In the genomic region with DNA sequence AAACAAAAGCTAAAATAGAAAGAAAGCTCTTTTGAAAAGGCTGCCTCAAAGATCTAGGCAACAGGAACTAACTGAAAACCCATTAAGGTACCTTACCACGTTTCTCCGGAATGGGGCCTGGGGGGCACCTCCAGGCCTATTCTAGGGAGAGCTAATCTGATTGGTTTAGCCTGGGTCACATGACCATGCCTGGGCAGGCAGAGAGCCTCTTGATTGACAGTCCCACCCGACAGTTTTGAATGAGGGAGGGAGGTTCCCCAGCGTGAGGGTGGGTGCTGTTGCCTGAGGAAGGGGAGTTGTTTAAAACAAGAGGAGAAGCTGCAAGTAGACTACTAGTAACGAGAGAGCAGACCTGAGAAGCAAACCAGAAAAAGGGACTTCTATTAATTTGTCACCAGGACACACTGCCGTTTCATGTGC, we compare ENCODE assay signal across 9 cellular contexts.
DNase-seq lines count a peak whose midpoint lies in the region; ATAC-seq and TF ChIP-seq lines count a peak whose summit lies in the region.
"Had no signal": no experiment of that assay in that cellular context is flagged by ENCODE, and none has a peak within 500 bp of the region (broad histone marks: within the 10 kb centered on the region; RNA-seq: fewer than 3 reads in every experiment).

No MANE protein-coding gene starts in this region.

- in situ Hi-C loops in HAP-1 (cut with MboI; ENCODE audit: low sequenced_read_pairs), result loop anchor here (10.0 to 25.0 kb wide), 2 partner anchors 333 to 1516 kb away; partner anchors contain the start of genes DNAH3 and LDAF1

- H3K4me3 ChIP-seq in HAP-1 (no peak overlapping the region), SU-DHL-6 (ENCODE audit: insufficient read depth, low read length, poor library complexity, severe bottlenecking) (peak overlapping the region; percentile 0), mucosa of descending colon (no peak overlapping the region)

- TF ChIP-seq CTCF in SU-DHL-6 (IDR thresholded peaks at IDR 0.05; ENCODE audit: insufficient read depth, low read length, poor library complexity, severe bottlenecking), result no peak
- no peak for TF ChIP-seq CTCF in mucosa of descending colon (IDR thresholded peaks at IDR 0.05)

- intact Hi-C loops in mucosa of descending colon (cut with DNase I, micrococcal nuclease), result no loop called here

- H2AFZ ChIP-seq in SU-DHL-6 (ENCODE audit: low read depth, low read length, severe bottlenecking), result peak overlapping the region; percentile 44

- ATAC-seq in mucosa of descending colon, result peak; percentile 19
- no peak for ATAC-seq in GM21447 (IDR thresholded peaks at IDR 0.05; ENCODE audit: unreplicated experiment)
- ATAC-seq in GM21360 (IDR thresholded peaks at IDR 0.05; ENCODE audit: unreplicated experiment), result no peak
- ATAC-seq in HG02763 (IDR thresholded peaks at IDR 0.05; ENCODE audit: unreplicated experiment), result no peak

- DNase-seq in EH (ENCODE audit: low read depth) (peak; percentile 22), HAP-1 (ENCODE audit: low spot score in 2 of 2) (peak; percentile 46 to 78), mucosa of descending colon (no peak), COR-L47 (lab: John Stamatoyannopoulos, UW) (no peak)
- DNase-seq: activated effector memory CD4-positive, alpha-beta T cell treated with anti-CD3 and anti-CD28 coated beads, Interleukin-2, amount 50 U/mL, for 16 hours had no signal

- H3K36me3 ChIP-seq in HAP-1 (replicated peaks) (no peaks in the 10 kb centered on the region), SU-DHL-6 (ENCODE audit: low read length) (no peaks in the 10 kb centered on the region), mucosa of descending colon (ENCODE audit: low read depth) (no peaks in the 10 kb centered on the region)

- no peaks in the 10 kb centered on the region for H3K4me1 ChIP-seq in HAP-1
- no peaks in the 10 kb centered on the region for H3K4me1 ChIP-seq in mucosa of descending colon (ENCODE audit: low read depth)

- H3K79me2 ChIP-seq in SU-DHL-6 (ENCODE audit: insufficient read depth, low read length), result no peaks in the 10 kb centered on the region

- no peak overlapping the region for H3K27ac ChIP-seq in SU-DHL-6 (ENCODE audit: low read depth, low read length)

- H3K9ac ChIP-seq in SU-DHL-6 (ENCODE audit: low read length), result no peak overlapping the region

- peak overlapping the region; percentile 25 for H3K4me2 ChIP-seq in SU-DHL-6 (ENCODE audit: low read depth, low read length, poor library complexity, severe bottlenecking)

- no peaks in the 10 kb centered on the region for H3F3A ChIP-seq in SU-DHL-6 (ENCODE audit: insufficient read depth)

- no peaks in the 10 kb centered on the region for H4K20me1 ChIP-seq in SU-DHL-6 (ENCODE audit: low read depth, low read length)

- H3K9me2 ChIP-seq in SU-DHL-6 (replicated peaks; ENCODE audit: insufficient read depth, low read length), result no peaks in the 10 kb centered on the region

- H3K27me3 ChIP-seq in HAP-1 (ENCODE audit: low read depth) (no peaks in the 10 kb centered on the region; the same call in 1 of the 2 replicates), SU-DHL-6 (ENCODE audit: low read length) (no peaks in the 10 kb centered on the region)

- H3K9me3 ChIP-seq in HAP-1 (no peaks in the 10 kb centered on the region), SU-DHL-6 (ENCODE audit: insufficient read depth, low read length) (no peaks in the 10 kb centered on the region), mucosa of descending colon (no peaks in the 10 kb centered on the region)

Comparison
In these comparisons a context has a peak if more than half of its experiments do, and no peak if none do; other contexts are left out.
1. DNase-seq: peak in EH (single experiment) and HAP-1 (2 of 2); none in mucosa of descending colon (0 of 3) and COR-L47 (single experiment).